Comparison of ENCODE assay signal across 1 cellular context in genomic region chr22:46081036-46081830, GRCh38.
TF ChIP-seq lines count a peak whose summit lies in the region.

No MANE protein-coding gene starts in this region.

TF ChIP-seq in liver, 16 proteins besides CTCF, POLR2A, EP300 and RAD21:
- no peak for TF ChIP-seq REST (IDR thresholded peaks at IDR 0.05)
- TF ChIP-seq EGR1 (IDR thresholded peaks at IDR 0.05; ENCODE audit: low read depth in 2 of 2) = no peak
- no peak for TF ChIP-seq HNF4A (conservative IDR thresholded peaks at IDR 0.05)
- TF ChIP-seq FOXA1 (IDR thresholded peaks at IDR 0.05) = no peak
- TF ChIP-seq JUND (IDR thresholded peaks at IDR 0.05) = no peak
- TF ChIP-seq GABPA (IDR thresholded peaks at IDR 0.05 in 1 of 2, conservative IDR thresholded peaks at IDR 0.05 in 1 of 2) = no peak
- TF ChIP-seq MAX (IDR thresholded peaks at IDR 0.05) = no peak
